Comparison of ENCODE assay signal across 8 cellular contexts in the genomic region with DNA sequence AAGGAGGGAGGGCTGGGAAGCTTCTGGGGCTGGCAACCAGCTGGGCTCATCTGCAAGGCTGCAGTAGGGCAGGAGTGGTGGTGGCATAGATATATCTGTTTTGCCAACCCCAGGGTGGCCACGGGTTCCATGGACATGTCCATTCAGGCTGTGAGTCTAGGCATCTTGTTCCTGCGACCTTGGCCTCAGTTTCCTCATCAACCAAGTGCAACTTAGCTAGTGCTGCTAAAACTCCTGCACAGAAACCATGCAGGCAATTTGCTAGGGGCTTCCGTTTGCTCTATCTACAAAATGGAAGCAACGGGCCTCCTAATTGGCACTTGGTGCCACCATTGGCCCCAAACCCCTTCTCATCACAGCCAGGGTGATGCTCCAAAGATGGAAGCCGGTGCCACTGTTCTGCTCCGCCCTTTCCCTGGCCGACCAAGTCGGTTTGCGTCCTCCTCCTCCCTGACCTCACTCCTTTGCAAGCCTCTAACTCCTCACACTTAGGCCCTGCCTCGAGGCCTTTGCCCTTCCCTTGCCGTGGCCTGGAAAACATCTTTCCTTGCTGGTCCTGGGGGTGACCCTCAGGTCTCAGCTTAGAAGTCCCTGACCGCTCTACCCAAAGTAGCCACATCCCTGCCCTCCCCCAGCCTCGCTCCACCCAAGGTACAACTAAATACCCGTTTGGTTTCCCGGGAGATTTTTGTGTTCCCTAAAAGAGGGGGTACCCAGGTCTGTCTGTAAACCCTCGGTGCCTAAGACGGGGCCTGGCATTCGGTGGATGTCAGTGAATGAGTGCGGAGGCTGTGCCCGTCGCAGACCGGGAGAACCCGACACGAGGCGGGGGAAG. TPM values are rescaled to one million over a fixed set of nuclear protein-coding genes. Genes with fewer than 3 reads are reported as not detected.
DNase-seq lines count a peak whose midpoint lies in the region; ATAC-seq and TF ChIP-seq lines count a peak whose summit lies in the region.

No MANE protein-coding gene starts in this region.

- no peaks in the 10 kb centered on the region for H3K27me3 Mint-ChIP-seq in activated naive CD4-positive, alpha-beta T cell treated with anti-CD3 and anti-CD28 coated beads, Interleukin-2, amount 50 U/mL, for 24 hours
- peaks cover 5% of the 10 kb centered on the region for H3K27me3 Mint-ChIP-seq in brain

- peaks cover 1% of the 10 kb centered on the region for H3K36me3 Mint-ChIP-seq in activated naive CD4-positive, alpha-beta T cell treated with anti-CD3 and anti-CD28 coated beads, Interleukin-2, amount 50 U/mL, for 24 hours
- H3K36me3 Mint-ChIP-seq in brain = no peaks in the 10 kb centered on the region

- peak overlapping the region; percentile 94 for H3K27ac Mint-ChIP-seq in activated naive CD4-positive, alpha-beta T cell treated with anti-CD3 and anti-CD28 coated beads, Interleukin-2, amount 50 U/mL, for 24 hours
- peak overlapping the region; percentile 89 to 96 (median 92) for H3K27ac Mint-ChIP-seq in brain

- no peaks in the 10 kb centered on the region for H3K9me3 ChIP-seq in lung (ENCODE audit: control insufficient read depth in 2 of 2, insufficient read depth in 1 of 2, low read length in 1 of 2)
- no peaks in the 10 kb centered on the region for H3K9me3 ChIP-seq in upper lobe of left lung

- H3K4me3 ChIP-seq in lung (peak overlapping the region; percentile 74), upper lobe of left lung (peak overlapping the region; percentile 34 to 96 (median 72))

- peaks cover 76% of the 10 kb centered on the region for H3K4me1 Mint-ChIP-seq in activated naive CD4-positive, alpha-beta T cell treated with anti-CD3 and anti-CD28 coated beads, Interleukin-2, amount 50 U/mL, for 24 hours
- H3K4me1 Mint-ChIP-seq in brain = peaks cover 76% of the 10 kb centered on the region

- no peaks in the 10 kb centered on the region for H3K27me3 ChIP-seq in lung (ENCODE audit: control insufficient read depth, insufficient read depth)
- no peaks in the 10 kb centered on the region for H3K27me3 ChIP-seq in upper lobe of left lung

- DNase-seq in activated naive CD4-positive, alpha-beta T cell treated with anti-CD3 and anti-CD28 coated beads, Interleukin-2, amount 50 U/mL, for 16 hours = no peak
- DNase-seq in lung (ENCODE audit: low spot score) = no peak
- no peak for DNase-seq in upper lobe of left lung
- DNase-seq in NCI-H1436 treated with DMSO at 0.1 percent for 48 hours (lab: John Stamatoyannopoulos, UW) = no peak
- DNase-seq in A172 (ENCODE audit: low spot score) = no peak

- TF ChIP-seq POLR2A in upper lobe of left lung (IDR thresholded peaks at IDR 0.05) = no peak

- ATAC-seq in lung (ENCODE audit: insufficient read depth, low FRiP score) = no peak
- no peak for ATAC-seq in upper lobe of left lung (ENCODE audit: low FRiP score in 2 of 2)
- no peak for ATAC-seq in GM18867 (IDR thresholded peaks at IDR 0.05; ENCODE audit: unreplicated experiment)

- no peak for TF ChIP-seq CTCF in brain (conservative IDR thresholded peaks at IDR 0.05)
- TF ChIP-seq CTCF in lung (IDR thresholded peaks at IDR 0.05; ENCODE audit: control extremely low read depth, extremely low read depth) = no peak
- TF ChIP-seq CTCF in upper lobe of left lung (IDR thresholded peaks at IDR 0.05) = no peak

- H3K27ac ChIP-seq in lung (ENCODE audit: low read depth in 1 of 2, low read length in 1 of 2) = peak overlapping the region; percentile 71 to 72
- H3K27ac ChIP-seq in upper lobe of left lung = peak overlapping the region; percentile 97 to 99 (median 99)

- peak overlapping the region; percentile 92 for H3K4me3 Mint-ChIP-seq in activated naive CD4-positive, alpha-beta T cell treated with anti-CD3 and anti-CD28 coated beads, Interleukin-2, amount 50 U/mL, for 24 hours
- peak overlapping the region; percentile 86 to 94 (median 86) for H3K4me3 Mint-ChIP-seq in brain

- TF ChIP-seq EP300 in upper lobe of left lung (IDR thresholded peaks at IDR 0.05) = no peak

- H3K36me3 ChIP-seq in lung (ENCODE audit: control insufficient read depth in 2 of 2, insufficient read depth in 2 of 2, low read length in 2 of 2) (peaks cover 0 to 7% of the 10 kb centered on the region in 2 donors), upper lobe of left lung (peaks cover 0 to 12% (median 1%) of the 10 kb centered on the region in 4 donors)

- 28 to 36% methylated on average over 25 of the region's 25 CpGs for WGBS in lung, 2 donors
- WGBS in upper lobe of left lung, 2 donors = 30 to 35% methylated on average over 22 to 24 of the region's 25 CpGs

- H3K9me3 Mint-ChIP-seq in activated naive CD4-positive, alpha-beta T cell treated with anti-CD3 and anti-CD28 coated beads, Interleukin-2, amount 50 U/mL, for 24 hours = no peaks in the 10 kb centered on the region
- H3K9me3 Mint-ChIP-seq in brain = peaks cover 0 to 16% (median 0%) of the 10 kb centered on the region in 5 experiments

- H3K4me1 ChIP-seq in lung (ENCODE audit: control insufficient read depth in 2 of 2, insufficient read depth in 2 of 2, low read length in 2 of 2) (peaks cover 17 to 45% of the 10 kb centered on the region in 2 donors), upper lobe of left lung (peaks cover 50 to 85% (median 64%) of the 10 kb centered on the region in 4 donors)

RNA-seq across cellular contexts. Expression of a gene that starts 1.2 kb away (rescaled TPM):
- polyA plus RNA-seq in brain (ENCODE audit: insufficient read depth, low read depth, low replicate concordance) (39.4 TPM), lung (10 to 100 TPM; 68.4 to 76.8 TPM)
- total RNA-seq in lung (100 to 1,000 TPM in 1 of 2 donors, 10 to 100 TPM in 1; 84.6 to 134 TPM), upper lobe of left lung (100 to 1,000 TPM in 3 of 6 donors, 10 to 100 TPM in 3; 64.2 to 579 (median 123) TPM)
- 92.5 and 132 TPM in 2 replicates for total RNA-seq in A172 (2014; rRNA removed; shearing (Covaris generic))
